8 cellular contexts compared by ENCODE assay signal in genomic region chr18:62420513-62421209, GRCh38.
A peak's percentile ranks its signal among the peaks of the same experiment; 100 is the strongest.
DNase-seq lines count a peak whose midpoint lies in the region; ATAC-seq, FAIRE-seq and TF ChIP-seq lines count a peak whose summit lies in the region.

No MANE protein-coding gene starts in this region.

- peaks cover 10% of the 10 kb centered on the region for H3K4me1 ChIP-seq in GM12878 (ENCODE audit: control insufficient read depth, insufficient read depth, low read length)
- peaks cover under 1 to 21% of the 10 kb centered on the region in 2 donors for H3K4me1 ChIP-seq in mucosa of rectum (ENCODE audit: control insufficient read depth in 2 of 2, insufficient read depth in 2 of 2, low read length in 2 of 2)
- peaks cover 0 to 32% (median 13%) of the 10 kb centered on the region in 4 donors for H3K4me1 ChIP-seq in stomach

- RAD21 ChIA-PET in GM12878 (lab: Charles Lee; ENCODE audit: unreplicated experiment), result interaction anchor here (0.7 to 2.2 kb wide), 9 partner anchors 48 to 238 kb away, joined by 3 to 7 read pairs (median 4); partner anchors contain the start of genes PIGN, RELCH and TNFRSF11A

- H2AFZ ChIP-seq in GM12878 (ENCODE audit: control insufficient read depth, low read depth, low read length), result peak overlapping the region; percentile 90

- TF ChIP-seq POLR2A in GM19193 (IDR thresholded peaks at IDR 0.05; ENCODE audit: extremely low read depth, insufficient read depth, insufficient read length) (peak; percentile 50), GM12878 (IDR thresholded peaks at IDR 0.05; ENCODE audit: low read depth, low read length) (peak; percentile 38; the same call in 1 of the 2 replicates), stomach (IDR thresholded peaks at IDR 0.05) (no peak)

- no peaks in the 10 kb centered on the region for H4K20me1 ChIP-seq in GM12878 (ENCODE audit: control insufficient read depth, insufficient read depth)

- H3K4me2 ChIP-seq in GM12878 (ENCODE audit: control insufficient read depth, insufficient read depth), result peak overlapping the region; percentile 76

- 10% methylated on average over 9 of the region's 9 CpGs for WGBS in GM12878 (ENCODE audit: insufficient coverage, insufficient replicate concordance, low lambda C conversion rate, missing lambda C conversion rate)
- WGBS in stomach, 5 donors, result 1 to 10% (median 4%) methylated on average over 9 of the region's 9 CpGs

- H3K9me3 ChIP-seq in GM12878 (replicated peaks; ENCODE audit: control insufficient read depth, insufficient read depth, low read length) (no peaks in the 10 kb centered on the region; the same call in 1 of the 3 replicates), mucosa of rectum (ENCODE audit: control insufficient read depth in 2 of 2, low read length in 2 of 2) (no peaks in the 10 kb centered on the region), stomach (no peaks in the 10 kb centered on the region)

- SMC1A ChIA-PET in GM12878 (lab: Charles Lee; ENCODE audit: uncharacterized antibody, unreplicated experiment), result interaction anchor here (0.6 to 2.5 kb wide), 24 partner anchors 8 to 543 kb away, joined by 3 to 10 read pairs (median 4); partner anchors contain the start of genes PIGN and RELCH

- no peaks in the 10 kb centered on the region for H3K79me2 ChIP-seq in GM12878 (ENCODE audit: control insufficient read depth, insufficient read depth, low read length)

- peak overlapping the region; percentile 8; the same call in 1 of the 2 replicates for H3K9ac ChIP-seq in GM12878 (ENCODE audit: control insufficient read depth, insufficient read depth, low read length)
- H3K9ac ChIP-seq in mucosa of rectum (ENCODE audit: low read depth in 1 of 2, low read length in 2 of 2), result peak overlapping the region; percentile 49 to 54

- no peak for TF ChIP-seq CTCF in GM12878 (IDR thresholded peaks at IDR 0.05 in 2 of 3, conservative IDR thresholded peaks at IDR 0.05 in 1 of 3; ENCODE audit: control insufficient read depth in 2 of 3, extremely low read depth in 1 of 3, insufficient read depth in 1 of 3, low read depth in 3 of 3, low read length in 3 of 3)
- no peak for TF ChIP-seq CTCF in stomach (IDR thresholded peaks at IDR 0.05)

- H3K27ac ChIP-seq in GM12878 (ENCODE audit: control insufficient read depth, insufficient read depth) (peak overlapping the region; percentile 56), mucosa of rectum (ENCODE audit: low read depth in 2 of 2, low read length in 2 of 2) (peak overlapping the region; percentile 81 to 89), stomach (peak overlapping the region; percentile 58 to 82 (median 79))

- no peak for TF ChIP-seq RAD21 in GM12878 (IDR thresholded peaks at IDR 0.05; ENCODE audit: insufficient read depth, low read depth, low read length)

- POLR2A ChIA-PET in GM12878 (lab: Charles Lee), result interaction anchor here (0.7 to 1.5 kb wide), 3 partner anchors 12 to 88 kb away, joined by 3 to 4 read pairs (median 3); no protein-coding TSS in a partner anchor

- ATAC-seq in HG03354 (IDR thresholded peaks at IDR 0.05; ENCODE audit: poor library complexity, severe bottlenecking, unreplicated experiment) (peak; percentile 98), GM12878 (peak; percentile 91)

- no peak for FAIRE-seq in GM12878 (lab: Jason Lieb, UNC)

- no peaks in the 10 kb centered on the region for H3K36me3 ChIP-seq in GM12878 (ENCODE audit: control insufficient read depth in 2 of 2, insufficient read depth in 2 of 2, low read length in 1 of 2)
- no peaks in the 10 kb centered on the region for H3K36me3 ChIP-seq in mucosa of rectum (ENCODE audit: control insufficient read depth in 2 of 2, insufficient read depth in 2 of 2, low read length in 2 of 2)
- no peaks in the 10 kb centered on the region for H3K36me3 ChIP-seq in stomach

- in situ Hi-C loops in GM12878 (cut with MboI), result no loop called here

- TF ChIP-seq EP300 in GM12878 (IDR thresholded peaks at IDR 0.05; ENCODE audit: borderline replicate concordance in 1 of 2, control insufficient read depth in 1 of 2, low read depth in 2 of 2, low read length in 2 of 2), result no peak
- TF ChIP-seq EP300 in stomach (IDR thresholded peaks at IDR 0.05), result no peak

- intact Hi-C loops in GM12878 (cut with micrococcal nuclease; ENCODE audit: unreplicated experiment), result no loop called here
- intact Hi-C loops in stomach (cut with DNase I; ENCODE audit: low total_unique reads), result no loop called here

- H3K27me3 ChIP-seq in GM12878 (replicated peaks in 1 of 2; ENCODE audit: control insufficient read depth in 2 of 2, insufficient read depth in 2 of 2, low read length in 1 of 2) (no peaks in the 10 kb centered on the region), mucosa of rectum (ENCODE audit: control insufficient read depth in 2 of 2, insufficient read depth in 2 of 2, low read length in 2 of 2) (no peaks in the 10 kb centered on the region), stomach (no peaks in the 10 kb centered on the region)

- CTCF ChIA-PET in GM12878 (lab: Yijun Ruan, JAX), result interaction anchor here (0.6 to 2.8 kb wide), 21 partner anchors 9 to 756 kb away, joined by 3 to 19 read pairs (median 3); partner anchors contain the start of genes PIGN and RELCH

- H3K4me3 ChIP-seq in GM12878 (no peak overlapping the region), mucosa of rectum (ENCODE audit: low read length in 2 of 2) (peak overlapping the region; percentile 59 to 76), stomach (peak overlapping the region in 2 of 4 donors; percentile 11 to 30)

- DNase-seq in A172 (ENCODE audit: low spot score) (peak; percentile 58), T-helper 9 cell (peak; percentile 37), GM12878 (ENCODE audit: low read depth, low spot score) (peak; percentile 62), stomach (peak; percentile 36), SKM-1 treated with dmso at 0.1 percent for 144 hours (lab: John Stamatoyannopoulos, UW; ENCODE audit: unreplicated experiment) (no peak)

- BruUV-seq in GM12878 (replicated peaks; lab: Mats Ljungman, UMichigan), result no TSS peak

TF ChIP-seq in GM12878, 131 proteins besides CTCF, POLR2A, EP300 and RAD21:
- TF ChIP-seq JUNB (IDR thresholded peaks at IDR 0.05) (peak; percentile 33; the same call in 1 of the 2 replicates), POLR2AphosphoS5 (IDR thresholded peaks at IDR 0.05; ENCODE audit: low read length) (peak; percentile 39; the same call in 1 of the 2 replicates), ATF7 (IDR thresholded peaks at IDR 0.05; ENCODE audit: low read depth) (peak; percentile 57; the same call in 1 of the 2 replicates), NFIC (IDR thresholded peaks at IDR 0.05; ENCODE audit: low read depth, low read length) (peak; percentile 20; the same call in 1 of the 2 replicates), RFX5 (IDR thresholded peaks at IDR 0.05; ENCODE audit: low read depth, low read length) (no peak), MLLT1 (IDR thresholded peaks at IDR 0.05) (0 out of 2 replicates have a peak, but pooled peaks have one; percentile 27)
- TF ChIP-seq, protein P1, sequence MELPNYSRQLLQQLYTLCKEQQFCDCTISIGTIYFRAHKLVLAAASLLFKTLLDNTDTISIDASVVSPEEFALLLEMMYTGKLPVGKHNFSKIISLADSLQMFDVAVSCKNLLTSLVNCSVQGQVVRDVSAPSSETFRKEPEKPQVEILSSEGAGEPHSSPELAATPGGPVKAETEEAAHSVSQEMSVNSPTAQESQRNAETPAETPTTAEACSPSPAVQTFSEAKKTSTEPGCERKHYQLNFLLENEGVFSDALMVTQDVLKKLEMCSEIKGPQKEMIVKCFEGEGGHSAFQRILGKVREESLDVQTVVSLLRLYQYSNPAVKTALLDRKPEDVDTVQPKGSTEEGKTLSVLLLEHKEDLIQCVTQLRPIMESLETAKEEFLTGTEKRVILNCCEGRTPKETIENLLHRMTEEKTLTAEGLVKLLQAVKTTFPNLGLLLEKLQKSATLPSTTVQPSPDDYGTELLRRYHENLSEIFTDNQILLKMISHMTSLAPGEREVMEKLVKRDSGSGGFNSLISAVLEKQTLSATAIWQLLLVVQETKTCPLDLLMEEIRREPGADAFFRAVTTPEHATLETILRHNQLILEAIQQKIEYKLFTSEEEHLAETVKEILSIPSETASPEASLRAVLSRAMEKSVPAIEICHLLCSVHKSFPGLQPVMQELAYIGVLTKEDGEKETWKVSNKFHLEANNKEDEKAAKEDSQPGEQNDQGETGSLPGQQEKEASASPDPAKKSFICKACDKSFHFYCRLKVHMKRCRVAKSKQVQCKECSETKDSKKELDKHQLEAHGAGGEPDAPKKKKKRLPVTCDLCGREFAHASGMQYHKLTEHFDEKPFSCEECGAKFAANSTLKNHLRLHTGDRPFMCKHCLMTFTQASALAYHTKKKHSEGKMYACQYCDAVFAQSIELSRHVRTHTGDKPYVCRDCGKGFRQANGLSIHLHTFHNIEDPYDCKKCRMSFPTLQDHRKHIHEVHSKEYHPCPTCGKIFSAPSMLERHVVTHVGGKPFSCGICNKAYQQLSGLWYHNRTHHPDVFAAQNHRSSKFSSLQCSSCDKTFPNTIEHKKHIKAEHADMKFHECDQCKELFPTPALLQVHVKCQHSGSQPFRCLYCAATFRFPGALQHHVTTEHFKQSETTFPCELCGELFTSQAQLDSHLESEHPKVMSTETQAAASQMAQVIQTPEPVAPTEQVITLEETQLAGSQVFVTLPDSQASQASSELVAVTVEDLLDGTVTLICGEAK (IDR thresholded peaks at IDR 0.05; ENCODE audit: borderline replicate concordance), result no peak

Comparison
In these comparisons a context has a peak if more than half of its experiments do, and no peak if none do; other contexts are left out.
1. POLR2A ChIP-seq: peak in GM19193 (single experiment) and GM12878 (single experiment); none in stomach (0 of 4).
2. Peak in every context shown above with its lines, with median percentiles within 50 percentile points of each other: H3K27ac ChIP-seq.